Comparison of ENCODE assay signal across 1 cellular context in the genomic region with DNA sequence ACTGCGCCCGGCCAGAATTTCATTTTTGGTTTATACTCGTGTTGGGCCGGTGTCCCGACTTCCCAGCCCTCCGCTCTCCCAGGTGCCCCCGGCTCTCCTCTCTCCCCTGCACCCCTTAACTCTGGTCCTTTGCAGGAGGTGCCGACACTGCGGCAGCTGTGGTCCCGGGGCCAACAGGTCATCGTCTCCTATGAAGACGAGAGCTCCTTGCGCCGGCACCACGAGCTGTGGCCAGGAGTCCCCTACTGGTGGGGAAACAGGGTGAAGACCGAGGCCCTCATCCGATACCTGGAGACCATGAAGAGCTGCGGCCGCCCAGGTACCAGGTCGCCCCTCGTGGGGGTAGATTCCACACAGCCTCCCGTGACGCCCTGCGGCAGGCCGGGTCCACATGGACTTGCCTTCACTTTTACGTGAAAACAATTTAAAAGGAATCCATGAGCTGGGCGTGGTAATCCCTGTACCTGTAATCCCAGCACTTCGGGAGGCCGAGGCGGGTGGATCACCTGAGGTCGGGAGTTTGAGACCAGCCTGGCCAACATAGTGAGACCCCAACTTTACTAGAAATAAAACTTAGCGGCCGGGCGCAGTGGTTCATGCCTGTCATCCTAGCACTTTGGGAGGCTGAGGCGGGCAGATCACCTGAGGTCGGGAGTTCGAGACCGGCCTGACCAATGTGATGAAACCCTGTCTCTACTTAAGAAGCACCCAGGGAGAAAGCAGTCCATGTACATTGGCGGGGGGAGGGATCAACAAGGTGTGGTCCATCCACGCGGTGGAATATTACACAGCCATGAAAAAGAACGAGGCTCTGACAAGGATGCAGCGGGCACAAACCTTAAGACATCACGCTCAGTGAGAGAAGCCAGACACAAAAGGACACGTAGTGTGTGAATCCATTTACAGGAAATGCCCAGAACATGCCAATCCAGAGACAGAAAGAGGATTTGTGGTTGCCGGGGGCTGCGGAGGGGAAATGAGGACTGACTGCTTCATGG.
TF ChIP-seq lines count a peak whose summit lies in the region.

No MANE protein-coding gene starts in this region.

TF ChIP-seq in K562, 482 proteins besides CTCF, POLR2A, EP300 and RAD21:
- TF ChIP-seq CAMTA2 (CRISPR knock-in tag; conservative IDR thresholded peaks at IDR 0.05), result no peak
- no peak for TF ChIP-seq XRCC5 (IDR thresholded peaks at IDR 0.05; ENCODE audit: low read depth, low read length)
- TF ChIP-seq ZNF146 (CRISPR knock-in tag; IDR thresholded peaks at IDR 0.05; ENCODE audit: unreplicated experiment), result peak; percentile 100
- TF ChIP-seq RBM25 (IDR thresholded peaks at IDR 0.05; ENCODE audit: low read depth, low read length, severe bottlenecking), result peak; percentile 51
- no peak for TF ChIP-seq SRSF3 (IDR thresholded peaks at IDR 0.05; ENCODE audit: insufficient read depth, low read length)
- peak; percentile 43; the same call in 1 of the 2 replicates for TF ChIP-seq CBX1 (IDR thresholded peaks at IDR 0.05; ENCODE audit: low read depth)
- TF ChIP-seq HDAC2 (IDR thresholded peaks at IDR 0.05), result 0 out of 2 replicates have a peak, but pooled peaks have one; percentile 27
- TF ChIP-seq ERF (CRISPR knock-in tag; IDR thresholded peaks at IDR 0.05), result no peak
- TF ChIP-seq POLR2G (IDR thresholded peaks at IDR 0.05; ENCODE audit: low read depth, low read length), result peak; percentile 51
- TF ChIP-seq, protein P1, sequence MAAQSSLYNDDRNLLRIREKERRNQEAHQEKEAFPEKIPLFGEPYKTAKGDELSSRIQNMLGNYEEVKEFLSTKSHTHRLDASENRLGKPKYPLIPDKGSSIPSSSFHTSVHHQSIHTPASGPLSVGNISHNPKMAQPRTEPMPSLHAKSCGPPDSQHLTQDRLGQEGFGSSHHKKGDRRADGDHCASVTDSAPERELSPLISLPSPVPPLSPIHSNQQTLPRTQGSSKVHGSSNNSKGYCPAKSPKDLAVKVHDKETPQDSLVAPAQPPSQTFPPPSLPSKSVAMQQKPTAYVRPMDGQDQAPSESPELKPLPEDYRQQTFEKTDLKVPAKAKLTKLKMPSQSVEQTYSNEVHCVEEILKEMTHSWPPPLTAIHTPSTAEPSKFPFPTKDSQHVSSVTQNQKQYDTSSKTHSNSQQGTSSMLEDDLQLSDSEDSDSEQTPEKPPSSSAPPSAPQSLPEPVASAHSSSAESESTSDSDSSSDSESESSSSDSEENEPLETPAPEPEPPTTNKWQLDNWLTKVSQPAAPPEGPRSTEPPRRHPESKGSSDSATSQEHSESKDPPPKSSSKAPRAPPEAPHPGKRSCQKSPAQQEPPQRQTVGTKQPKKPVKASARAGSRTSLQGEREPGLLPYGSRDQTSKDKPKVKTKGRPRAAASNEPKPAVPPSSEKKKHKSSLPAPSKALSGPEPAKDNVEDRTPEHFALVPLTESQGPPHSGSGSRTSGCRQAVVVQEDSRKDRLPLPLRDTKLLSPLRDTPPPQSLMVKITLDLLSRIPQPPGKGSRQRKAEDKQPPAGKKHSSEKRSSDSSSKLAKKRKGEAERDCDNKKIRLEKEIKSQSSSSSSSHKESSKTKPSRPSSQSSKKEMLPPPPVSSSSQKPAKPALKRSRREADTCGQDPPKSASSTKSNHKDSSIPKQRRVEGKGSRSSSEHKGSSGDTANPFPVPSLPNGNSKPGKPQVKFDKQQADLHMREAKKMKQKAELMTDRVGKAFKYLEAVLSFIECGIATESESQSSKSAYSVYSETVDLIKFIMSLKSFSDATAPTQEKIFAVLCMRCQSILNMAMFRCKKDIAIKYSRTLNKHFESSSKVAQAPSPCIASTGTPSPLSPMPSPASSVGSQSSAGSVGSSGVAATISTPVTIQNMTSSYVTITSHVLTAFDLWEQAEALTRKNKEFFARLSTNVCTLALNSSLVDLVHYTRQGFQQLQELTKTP (IDR thresholded peaks at IDR 0.05; ENCODE audit: low read depth in 1 of 2, partially characterized antibody in 2 of 2), result no peak
- TF ChIP-seq, protein P2, sequence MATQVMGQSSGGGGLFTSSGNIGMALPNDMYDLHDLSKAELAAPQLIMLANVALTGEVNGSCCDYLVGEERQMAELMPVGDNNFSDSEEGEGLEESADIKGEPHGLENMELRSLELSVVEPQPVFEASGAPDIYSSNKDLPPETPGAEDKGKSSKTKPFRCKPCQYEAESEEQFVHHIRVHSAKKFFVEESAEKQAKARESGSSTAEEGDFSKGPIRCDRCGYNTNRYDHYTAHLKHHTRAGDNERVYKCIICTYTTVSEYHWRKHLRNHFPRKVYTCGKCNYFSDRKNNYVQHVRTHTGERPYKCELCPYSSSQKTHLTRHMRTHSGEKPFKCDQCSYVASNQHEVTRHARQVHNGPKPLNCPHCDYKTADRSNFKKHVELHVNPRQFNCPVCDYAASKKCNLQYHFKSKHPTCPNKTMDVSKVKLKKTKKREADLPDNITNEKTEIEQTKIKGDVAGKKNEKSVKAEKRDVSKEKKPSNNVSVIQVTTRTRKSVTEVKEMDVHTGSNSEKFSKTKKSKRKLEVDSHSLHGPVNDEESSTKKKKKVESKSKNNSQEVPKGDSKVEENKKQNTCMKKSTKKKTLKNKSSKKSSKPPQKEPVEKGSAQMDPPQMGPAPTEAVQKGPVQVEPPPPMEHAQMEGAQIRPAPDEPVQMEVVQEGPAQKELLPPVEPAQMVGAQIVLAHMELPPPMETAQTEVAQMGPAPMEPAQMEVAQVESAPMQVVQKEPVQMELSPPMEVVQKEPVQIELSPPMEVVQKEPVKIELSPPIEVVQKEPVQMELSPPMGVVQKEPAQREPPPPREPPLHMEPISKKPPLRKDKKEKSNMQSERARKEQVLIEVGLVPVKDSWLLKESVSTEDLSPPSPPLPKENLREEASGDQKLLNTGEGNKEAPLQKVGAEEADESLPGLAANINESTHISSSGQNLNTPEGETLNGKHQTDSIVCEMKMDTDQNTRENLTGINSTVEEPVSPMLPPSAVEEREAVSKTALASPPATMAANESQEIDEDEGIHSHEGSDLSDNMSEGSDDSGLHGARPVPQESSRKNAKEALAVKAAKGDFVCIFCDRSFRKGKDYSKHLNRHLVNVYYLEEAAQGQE (CRISPR knock-in tag; IDR thresholded peaks at IDR 0.05; ENCODE audit: low read depth), result no peak
- TF ChIP-seq PTBP1 (IDR thresholded peaks at IDR 0.05; ENCODE audit: low read depth, low read length), result 0 out of 2 replicates have a peak, but pooled peaks have one; percentile 38
- TF ChIP-seq NFE2L1 (tag; IDR thresholded peaks at IDR 0.05; ENCODE audit: borderline replicate concordance, low read depth), result no peak
- no peak for TF ChIP-seq TAF15 (IDR thresholded peaks at IDR 0.05; ENCODE audit: low read depth, low read length)
- peak; percentile 65; the same call in 1 of the 2 replicates for TF ChIP-seq ZNF239 (CRISPR knock-in tag; IDR thresholded peaks at IDR 0.05)
- TF ChIP-seq JUNB (CRISPR knock-in tag; conservative IDR thresholded peaks at IDR 0.05), result no peak
- peak; percentile 38; the same call in 1 of the 2 replicates for TF ChIP-seq ADNP (tag; IDR thresholded peaks at IDR 0.05)
- no peak for TF ChIP-seq SP1 (CRISPR knock-in tag; IDR thresholded peaks at IDR 0.05)
- TF ChIP-seq, protein P3, sequence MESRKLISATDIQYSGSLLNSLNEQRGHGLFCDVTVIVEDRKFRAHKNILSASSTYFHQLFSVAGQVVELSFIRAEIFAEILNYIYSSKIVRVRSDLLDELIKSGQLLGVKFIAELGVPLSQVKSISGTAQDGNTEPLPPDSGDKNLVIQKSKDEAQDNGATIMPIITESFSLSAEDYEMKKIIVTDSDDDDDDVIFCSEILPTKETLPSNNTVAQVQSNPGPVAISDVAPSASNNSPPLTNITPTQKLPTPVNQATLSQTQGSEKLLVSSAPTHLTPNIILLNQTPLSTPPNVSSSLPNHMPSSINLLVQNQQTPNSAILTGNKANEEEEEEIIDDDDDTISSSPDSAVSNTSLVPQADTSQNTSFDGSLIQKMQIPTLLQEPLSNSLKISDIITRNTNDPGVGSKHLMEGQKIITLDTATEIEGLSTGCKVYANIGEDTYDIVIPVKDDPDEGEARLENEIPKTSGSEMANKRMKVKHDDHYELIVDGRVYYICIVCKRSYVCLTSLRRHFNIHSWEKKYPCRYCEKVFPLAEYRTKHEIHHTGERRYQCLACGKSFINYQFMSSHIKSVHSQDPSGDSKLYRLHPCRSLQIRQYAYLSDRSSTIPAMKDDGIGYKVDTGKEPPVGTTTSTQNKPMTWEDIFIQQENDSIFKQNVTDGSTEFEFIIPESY (CRISPR knock-in tag; IDR thresholded peaks at IDR 0.05), result peak; percentile 91
- TF ChIP-seq BCOR (IDR thresholded peaks at IDR 0.05), result peak; percentile 65
- TF ChIP-seq ZKSCAN3 (CRISPR knock-in tag; IDR thresholded peaks at IDR 0.05), result no peak
- no peak for TF ChIP-seq SRF (CRISPR knock-in tag; IDR thresholded peaks at IDR 0.05)
- no peak for TF ChIP-seq STAG1 (CRISPR knock-in tag; IDR thresholded peaks at IDR 0.05; ENCODE audit: borderline replicate concordance)
- no peak for TF ChIP-seq CSDE1 (IDR thresholded peaks at IDR 0.05)
- no peak for TF ChIP-seq SMARCC2 (IDR thresholded peaks at IDR 0.05; ENCODE audit: low read depth)
- no peak for TF ChIP-seq JUND (IDR thresholded peaks at IDR 0.05; ENCODE audit: borderline replicate concordance, low read depth, low read length)
- no peak for TF ChIP-seq JUND (tag; IDR thresholded peaks at IDR 0.05; ENCODE audit: borderline replicate concordance, low read depth, low read length)
- peak; percentile 55; the same call in 1 of the 2 replicates for TF ChIP-seq SMARCA5 (IDR thresholded peaks at IDR 0.05)
- TF ChIP-seq KDM4B (IDR thresholded peaks at IDR 0.05; ENCODE audit: borderline replicate concordance in 2 of 2, low read depth in 1 of 2), result no peak
- peak; percentile 79 for TF ChIP-seq ZNF121 (CRISPR knock-in tag; conservative IDR thresholded peaks at IDR 0.05)
